In the genomic region with DNA sequence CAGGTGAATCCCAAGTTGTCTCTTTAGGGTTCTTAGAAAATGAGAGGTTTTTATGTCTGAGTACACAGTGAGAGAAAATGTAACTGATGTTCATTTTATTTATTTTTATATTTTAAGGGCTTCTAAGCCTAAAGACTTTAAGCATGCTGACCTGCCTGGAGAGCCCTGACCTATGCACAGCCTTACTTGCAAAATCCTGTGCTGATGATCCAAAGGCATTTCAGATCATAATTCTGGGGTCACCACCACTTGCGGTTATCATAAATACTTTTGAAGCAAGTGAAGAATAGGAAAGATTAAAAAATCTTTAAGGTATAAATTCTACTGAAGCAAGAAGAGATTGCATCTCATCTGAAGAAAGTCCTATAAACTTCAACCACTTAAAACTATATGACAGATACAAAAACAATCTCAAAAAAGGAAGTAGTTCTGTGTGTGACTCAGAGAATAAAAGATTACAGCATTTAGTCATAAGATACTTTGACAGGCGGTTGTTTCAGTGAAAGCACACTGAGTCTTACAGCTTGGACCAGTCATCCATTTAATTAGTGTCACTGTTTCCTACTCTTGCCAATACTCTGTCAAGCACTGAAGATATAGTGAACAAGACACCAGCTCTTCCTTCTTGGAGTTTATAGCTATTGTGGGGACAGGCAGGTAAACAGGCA, we compare ENCODE assay signal across 10 cellular contexts.
DNase-seq lines count a peak whose midpoint lies in the region; ATAC-seq and TF ChIP-seq lines count a peak whose summit lies in the region.
"Had no signal": no experiment of that assay in that cellular context is flagged by ENCODE, and none has a peak within 500 bp of the region (broad histone marks: within the 10 kb centered on the region; RNA-seq: fewer than 3 reads in every experiment).

No MANE protein-coding gene starts in this region.

- TF ChIP-seq CTCF in OCI-LY3 (IDR thresholded peaks at IDR 0.05; ENCODE audit: low read depth, low read length) = no peak
- no peak for TF ChIP-seq CTCF in epithelial cell of proximal tubule (conservative IDR thresholded peaks at IDR 0.05; ENCODE audit: low read depth, low read length)
- TF ChIP-seq CTCF in transverse colon (IDR thresholded peaks at IDR 0.05) = no peak
- no peak for TF ChIP-seq CTCF in OCI-LY7 (conservative IDR thresholded peaks at IDR 0.05; ENCODE audit: low read length)

- DNase-seq in GM23248 (peak; percentile 82), epithelial cell of proximal tubule (ENCODE audit: low read depth) (peak; percentile 80), skeletal muscle cell (ENCODE audit: low read depth) (peak; percentile 45), transverse colon (no peak), OCI-LY7 (ENCODE audit: low spot score) (no peak)
- DNase-seq: left cardiac atrium; stimulated activated CD4-positive, alpha-beta T cell treated with anti-CD3 and anti-CD28 coated beads, Interleukin-15, amount 100 ng/mL, for 24 hours had no signal

- H3K79me2 ChIP-seq in GM23248 (ENCODE audit: insufficient read depth) (no peaks in the 10 kb centered on the region), OCI-LY3 (ENCODE audit: low read length) (no peaks in the 10 kb centered on the region), OCI-LY7 (ENCODE audit: insufficient read depth, low read depth, low read length) (no peaks in the 10 kb centered on the region)

- no peak overlapping the region for H3K4me2 ChIP-seq in GM23248 (ENCODE audit: unreplicated experiment)
- H3K4me2 ChIP-seq in OCI-LY3 (ENCODE audit: low read length) = peak overlapping the region; percentile 34; the same call in 1 of the 2 replicates
- H3K4me2 ChIP-seq in OCI-LY7 (ENCODE audit: low read length) = no peak overlapping the region

- TF ChIP-seq EP300 in transverse colon (IDR thresholded peaks at IDR 0.05; ENCODE audit: low read depth) = no peak

- H3K9me2 ChIP-seq in GM23248 (ENCODE audit: insufficient read depth) (no peaks in the 10 kb centered on the region), OCI-LY7 (ENCODE audit: insufficient read depth, low read length) (no peaks in the 10 kb centered on the region)

- H3K4me3 ChIP-seq in GM23248 (no peak overlapping the region), OCI-LY3 (ENCODE audit: low read length) (no peak overlapping the region), epithelial cell of proximal tubule (ENCODE audit: low read depth, low read length) (no peak overlapping the region), skeletal muscle cell (ENCODE audit: low read depth, low read length) (no peak overlapping the region), transverse colon (no peak overlapping the region), OCI-LY7 (ENCODE audit: low read depth, low read length, poor library complexity, severe bottlenecking) (no peak overlapping the region)
- H3K4me3 ChIP-seq: ascending aorta had no signal

- H3K9ac ChIP-seq in GM23248 (no peak overlapping the region), OCI-LY3 (ENCODE audit: low read length) (no peak overlapping the region)

- peak overlapping the region; percentile 39; the same call in 1 of the 2 replicates for H3K27ac ChIP-seq in GM23248
- H3K27ac ChIP-seq in OCI-LY3 (ENCODE audit: low read length) = no peak overlapping the region
- no peak overlapping the region for H3K27ac ChIP-seq in transverse colon
- no peak overlapping the region for H3K27ac ChIP-seq in OCI-LY7 (ENCODE audit: low read depth, low read length, poor library complexity, severe bottlenecking)
- H3K27ac ChIP-seq: ascending aorta had no signal

- no TSS peak for BruUV-seq in OCI-LY7 (replicated peaks; lab: Mats Ljungman, UMichigan)

- in situ Hi-C loops in GM23248 (cut with MboI) (no loop called here), transverse colon (cut with MboI; ENCODE audit: low pct_ligation_motif_present in 1 of 4, low pct_unique_long_range_greater_than_20kb in 1 of 4, low sequenced_read_pairs in 3 of 4) (no loop called here)

- CTCF ChIA-PET in OCI-LY7 (lab: Charles Lee; ENCODE audit: unreplicated experiment) = no interaction called here

- H4K20me1 ChIP-seq in GM23248 (ENCODE audit: insufficient read depth) (no peaks in the 10 kb centered on the region), OCI-LY3 (ENCODE audit: insufficient read depth, low read length) (no peaks in the 10 kb centered on the region), OCI-LY7 (ENCODE audit: insufficient read depth, low read length) (no peaks in the 10 kb centered on the region)

- intact Hi-C loops in transverse colon (cut with DNase I; ENCODE audit: low total_unique reads) (no loop called here), OCI-LY7 (cut with micrococcal nuclease; ENCODE audit: unreplicated experiment) (no loop called here)

- H2AFZ ChIP-seq in GM23248 (no peak overlapping the region), OCI-LY3 (ENCODE audit: low read depth, low read length) (no peak overlapping the region), OCI-LY7 (ENCODE audit: low read length) (no peak overlapping the region)

- WGBS in GM23248 (ENCODE audit: low coverage in 1 of 2, low lambda C conversion rate in 2 of 2, missing lambda C conversion rate in 2 of 2), 2 experiments = 0 to 3% methylated on average over 2 of the region's 2 CpGs
- WGBS in transverse colon (ENCODE audit: low coverage in 1 of 2), 2 donors = 48 to 60% methylated on average over 1 to 2 of the region's 2 CpGs

- no peak for ATAC-seq in GM21447 (IDR thresholded peaks at IDR 0.05; ENCODE audit: unreplicated experiment)

- H3K4me1 ChIP-seq in GM23248 (ENCODE audit: insufficient read depth) (peaks cover 13% of the 10 kb centered on the region), OCI-LY3 (ENCODE audit: low read length) (peaks cover 19% of the 10 kb centered on the region), transverse colon (peaks cover 0 to 2% (median 0%) of the 10 kb centered on the region in 4 donors), OCI-LY7 (ENCODE audit: insufficient read depth, low read length, poor library complexity, severe bottlenecking) (no peaks in the 10 kb centered on the region)

- TF ChIP-seq POLR2A in transverse colon (IDR thresholded peaks at IDR 0.05) = no peak

- H3K27me3 ChIP-seq in GM23248 (replicated peaks; ENCODE audit: insufficient read depth) (no peaks in the 10 kb centered on the region), OCI-LY3 (ENCODE audit: low read depth, low read length) (no peaks in the 10 kb centered on the region), transverse colon (no peaks in the 10 kb centered on the region)
- H3K27me3 ChIP-seq: ascending aorta had no signal

- H3K9me3 ChIP-seq in GM23248 (ENCODE audit: low read depth) = no peaks in the 10 kb centered on the region
- no peaks in the 10 kb centered on the region for H3K9me3 ChIP-seq in OCI-LY3 (ENCODE audit: insufficient read depth, low read length)
- H3K9me3 ChIP-seq in transverse colon = no peaks in the 10 kb centered on the region
- no peaks in the 10 kb centered on the region for H3K9me3 ChIP-seq in OCI-LY7 (ENCODE audit: low read length)
- H3K9me3 ChIP-seq: ascending aorta had no signal

- no peaks in the 10 kb centered on the region for H3K36me3 ChIP-seq in GM23248 (ENCODE audit: low read depth)
- H3K36me3 ChIP-seq in OCI-LY3 (replicated peaks; ENCODE audit: low read depth, low read length) = no peaks in the 10 kb centered on the region
- H3K36me3 ChIP-seq in transverse colon = no peaks in the 10 kb centered on the region
- no peaks in the 10 kb centered on the region for H3K36me3 ChIP-seq in OCI-LY7 (ENCODE audit: insufficient read depth, low read length)
- H3K36me3 ChIP-seq: ascending aorta had no signal

- POLR2A ChIA-PET in OCI-LY7 (lab: Charles Lee) = interaction anchor here (0.6 kb wide), 1 partner anchor 1184 kb away, joined by 3 read pairs; no protein-coding TSS in a partner anchor

- peaks cover 15% of the 10 kb centered on the region for H3F3A ChIP-seq in GM23248 (ENCODE audit: insufficient read depth)

Comparison
In these comparisons a context has a peak if more than half of its experiments do, and no peak if none do; other contexts are left out.
1. DNase-seq: peak in GM23248 (single experiment), epithelial cell of proximal tubule (single experiment) and skeletal muscle cell (single experiment); none in transverse colon (single experiment) and OCI-LY7 (single experiment).